In genomic region chr20:53914861-53915458, GRCh38 we compare ENCODE assay signal across 8 cellular contexts.
A peak's percentile ranks its signal among the peaks of the same experiment; 100 is the strongest.
DNase-seq lines count a peak whose midpoint lies in the region; ATAC-seq and TF ChIP-seq lines count a peak whose summit lies in the region.

No MANE protein-coding gene starts in this region.

- intact Hi-C loops in dendritic cell treated with granulocyte-macrophage colony-stimulating factor and Interleukin-4, amounts not matched to agents 40 ng/mL and 50 ng/mL, for 4 days (cut with micrococcal nuclease): loop anchor here (2.0 to 10.0 kb wide), 5 partner anchors 44 to 336 kb away; no protein-coding TSS in a partner anchor

- no peaks in the 10 kb centered on the region for H3K36me3 Mint-ChIP-seq in dendritic cell treated with granulocyte-macrophage colony-stimulating factor and Interleukin-4, amounts not matched to agents 40 ng/mL and 50 ng/mL, for 4 days (ENCODE audit: low read depth)

- H3K4me3 Mint-ChIP-seq in dendritic cell treated with granulocyte-macrophage colony-stimulating factor and Interleukin-4, amounts not matched to agents 40 ng/mL and 50 ng/mL, for 4 days: peak overlapping the region; percentile 94

- POLR2A ChIA-PET in HEK293T (lab: Yijun Ruan, JAX): interaction anchor here (0.6 to 1.0 kb wide), 4 partner anchors 50 to 305 kb away, joined by 3 to 4 read pairs (median 3); no protein-coding TSS in a partner anchor

- no peaks in the 10 kb centered on the region for H4K20me1 ChIP-seq in BLaER1 treated with 17β-estradiol and CSF1 and Interleukin-3, amounts not matched to agents 10 nM and 100 nM

- peak overlapping the region; percentile 75 to 94 (median 92) for H3K4me2 ChIP-seq in BLaER1 treated with 17β-estradiol and CSF1 and Interleukin-3, amounts not matched to agents 10 nM and 100 nM

- peak overlapping the region; percentile 57 to 73 (median 65) for H3K4me3 ChIP-seq in BLaER1 treated with 17β-estradiol and CSF1 and Interleukin-3, amounts not matched to agents 10 nM and 100 nM
- peak overlapping the region; percentile 80 to 90 for H3K4me3 ChIP-seq in muscle layer of duodenum (ENCODE audit: low read depth in 1 of 2, low read length in 2 of 2)

- H3K36me3 ChIP-seq in BLaER1 treated with 17β-estradiol and CSF1 and Interleukin-3, amounts not matched to agents 10 nM and 100 nM: 0 out of 22 replicates have a peak, but pooled peaks cover 0 to 5% (median 0%) of the 10 kb centered on the region in 11 experiments
- no peaks in the 10 kb centered on the region for H3K36me3 ChIP-seq in muscle layer of duodenum (ENCODE audit: control insufficient read depth in 1 of 2, insufficient read depth in 2 of 2, low read length in 2 of 2)

- H3K27me3 ChIP-seq in BLaER1 treated with 17β-estradiol and CSF1 and Interleukin-3, amounts not matched to agents 10 nM and 100 nM: no peaks in the 10 kb centered on the region
- no peaks in the 10 kb centered on the region for H3K27me3 ChIP-seq in muscle layer of duodenum (ENCODE audit: low read depth, low read length)

- ATAC-seq in HG02970 (IDR thresholded peaks at IDR 0.05; ENCODE audit: low FRiP score, unreplicated experiment): no peak

- peaks cover 41 to 87% (median 58%) of the 10 kb centered on the region in 10 experiments for H3K4me1 ChIP-seq in BLaER1 treated with 17β-estradiol and CSF1 and Interleukin-3, amounts not matched to agents 10 nM and 100 nM
- peaks cover 10 to 23% of the 10 kb centered on the region in 2 donors for H3K4me1 ChIP-seq in muscle layer of duodenum (ENCODE audit: control insufficient read depth in 1 of 2, insufficient read depth in 2 of 2, low read length in 2 of 2)

- CTCF ChIA-PET in HEK293T (lab: Yijun Ruan, JAX): interaction anchor here (0.6 to 2.0 kb wide), 6 partner anchors 13 to 348 kb away, joined by 3 to 14 read pairs (median 4); no protein-coding TSS in a partner anchor

- peak; percentile 59 for DNase-seq in M059J (ENCODE audit: low read depth)
- no peak for DNase-seq in stimulated activated CD4-positive, alpha-beta T cell treated with anti-CD3 and anti-CD28 coated beads, Interleukin-4, amount 100 ng/mL, for 1 hour
- no peak for DNase-seq in NCI-H146 (lab: John Stamatoyannopoulos, UW)
- DNase-seq in HEK293T (ENCODE audit: extremely low spot score): no peak

- H3K9ac ChIP-seq in BLaER1 treated with 17β-estradiol and CSF1 and Interleukin-3, amounts not matched to agents 10 nM and 100 nM: peak overlapping the region; percentile 74 to 88 (median 85)

- peaks cover 0 to 21% (median 16%) of the 10 kb centered on the region in 11 experiments; a peak in 17 of 22 replicates for H3K9me3 ChIP-seq in BLaER1 treated with 17β-estradiol and CSF1 and Interleukin-3, amounts not matched to agents 10 nM and 100 nM (replicated peaks in 1 of 11)
- no peaks in the 10 kb centered on the region for H3K9me3 ChIP-seq in muscle layer of duodenum (ENCODE audit: control insufficient read depth in 1 of 2, low read length in 2 of 2)

- H3K9me3 Mint-ChIP-seq in dendritic cell treated with granulocyte-macrophage colony-stimulating factor and Interleukin-4, amounts not matched to agents 40 ng/mL and 50 ng/mL, for 4 days: no peaks in the 10 kb centered on the region

- no peaks in the 10 kb centered on the region for H3K27me3 Mint-ChIP-seq in dendritic cell treated with granulocyte-macrophage colony-stimulating factor and Interleukin-4, amounts not matched to agents 40 ng/mL and 50 ng/mL, for 4 days

- peaks cover 74% of the 10 kb centered on the region for H3K4me1 Mint-ChIP-seq in dendritic cell treated with granulocyte-macrophage colony-stimulating factor and Interleukin-4, amounts not matched to agents 40 ng/mL and 50 ng/mL, for 4 days (ENCODE audit: low read depth)

- H3K27ac Mint-ChIP-seq in dendritic cell treated with granulocyte-macrophage colony-stimulating factor and Interleukin-4, amounts not matched to agents 40 ng/mL and 50 ng/mL, for 4 days: peak overlapping the region; percentile 95

- H3K27ac ChIP-seq in BLaER1 treated with 17β-estradiol and CSF1 and Interleukin-3, amounts not matched to agents 10 nM and 100 nM: peak overlapping the region; percentile 71 to 97 (median 92)
- peak overlapping the region; percentile 93 for H3K27ac ChIP-seq in muscle layer of duodenum (ENCODE audit: low read length)

TF ChIP-seq in HEK293T, 16 proteins besides CTCF, POLR2A, EP300 and RAD21:
- TF ChIP-seq BHLHE40 (IDR thresholded peaks at IDR 0.05; ENCODE audit: borderline replicate concordance) (no peak), ARNT (IDR thresholded peaks at IDR 0.05) (no peak), FOXK2 (IDR thresholded peaks at IDR 0.05) (no peak), HDGF (IDR thresholded peaks at IDR 0.05; ENCODE audit: borderline replicate concordance) (no peak), L3MBTL2 (conservative IDR thresholded peaks at IDR 0.05) (no peak), SP1 (IDR thresholded peaks at IDR 0.05) (no peak), FOXA1 (IDR thresholded peaks at IDR 0.05) (no peak), LEF1 (IDR thresholded peaks at IDR 0.05; ENCODE audit: borderline replicate concordance) (no peak), SUZ12 (IDR thresholded peaks at IDR 0.05) (no peak), ZNF384 (IDR thresholded peaks at IDR 0.05) (no peak), TARDBP (IDR thresholded peaks at IDR 0.05) (no peak), ELF4 (IDR thresholded peaks at IDR 0.05) (no peak), CTBP1 (IDR thresholded peaks at IDR 0.05; ENCODE audit: borderline replicate concordance) (no peak), FOXM1 (IDR thresholded peaks at IDR 0.05; ENCODE audit: borderline replicate concordance) (no peak)
- TF ChIP-seq, protein P1, sequence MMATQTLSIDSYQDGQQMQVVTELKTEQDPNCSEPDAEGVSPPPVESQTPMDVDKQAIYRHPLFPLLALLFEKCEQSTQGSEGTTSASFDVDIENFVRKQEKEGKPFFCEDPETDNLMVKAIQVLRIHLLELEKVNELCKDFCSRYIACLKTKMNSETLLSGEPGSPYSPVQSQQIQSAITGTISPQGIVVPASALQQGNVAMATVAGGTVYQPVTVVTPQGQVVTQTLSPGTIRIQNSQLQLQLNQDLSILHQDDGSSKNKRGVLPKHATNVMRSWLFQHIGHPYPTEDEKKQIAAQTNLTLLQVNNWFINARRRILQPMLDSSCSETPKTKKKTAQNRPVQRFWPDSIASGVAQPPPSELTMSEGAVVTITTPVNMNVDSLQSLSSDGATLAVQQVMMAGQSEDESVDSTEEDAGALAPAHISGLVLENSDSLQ (IDR thresholded peaks at IDR 0.05): no peak
